9 cellular contexts compared by ENCODE assay signal in genomic region chr1:77438239-77438913, GRCh38.
DNase-seq lines count a peak whose midpoint lies in the region; ATAC-seq, FAIRE-seq and TF ChIP-seq lines count a peak whose summit lies in the region.
"Had no signal": no experiment of that assay in that cellular context is flagged by ENCODE, and none has a peak within 500 bp of the region (broad histone marks: within the 10 kb centered on the region; RNA-seq: fewer than 3 reads in every experiment).

No MANE protein-coding gene starts in this region.

- no peaks in the 10 kb centered on the region for H3K79me2 ChIP-seq in keratinocyte (ENCODE audit: control insufficient read depth, insufficient read depth, low read length)

- H3K4me3 Mint-ChIP-seq in activated naive CD8-positive, alpha-beta T cell treated with anti-CD3 and anti-CD28 coated beads, Interleukin-2, amount 50 U/mL, for 24 hours: peak overlapping the region; percentile 54

- no peak for TF ChIP-seq CTCF in heart right ventricle (IDR thresholded peaks at IDR 0.05)
- TF ChIP-seq CTCF in keratinocyte (optimal IDR thresholded peaks at IDR 0.05 in 1 of 3, IDR thresholded peaks at IDR 0.05 in 1 of 3, conservative IDR thresholded peaks at IDR 0.05 in 1 of 3; ENCODE audit: extremely low read depth in 1 of 3, insufficient read depth in 2 of 3, low read length in 3 of 3): no peak
- TF ChIP-seq CTCF in right lobe of liver (IDR thresholded peaks at IDR 0.05): no peak

- H3K9me3 ChIP-seq in heart right ventricle (peaks cover 0 to 31% (median 15%) of the 10 kb centered on the region in 11 donors), keratinocyte (ENCODE audit: control insufficient read depth, low read depth, low read length) (no peaks in the 10 kb centered on the region), right lobe of liver (no peaks in the 10 kb centered on the region)

- peaks cover 0 to 3% (median 0%) of the 10 kb centered on the region in 9 donors for H3K4me1 ChIP-seq in heart right ventricle
- no peaks in the 10 kb centered on the region for H3K4me1 ChIP-seq in keratinocyte (ENCODE audit: control insufficient read depth, extremely low read depth, insufficient read depth, low read length)
- H3K4me1 ChIP-seq in right lobe of liver: no peaks in the 10 kb centered on the region

- DNase-seq in left cardiac atrium: peak; percentile 34
- DNase-seq in heart right ventricle: no peak
- DNase-seq in activated naive CD8-positive, alpha-beta T cell treated with anti-CD3 and anti-CD28 coated beads, Interleukin-2, amount 50 U/mL, for 24 hours: no peak
- DNase-seq in keratinocyte (ENCODE audit: low read depth, low spot score): no peak
- DNase-seq in ureter (ENCODE audit: low spot score): peak; percentile 57
- DNase-seq in MV-4-11 (lab: John Stamatoyannopoulos, UW): no peak
- no peak for DNase-seq in UCSD-AML1 (lab: John Stamatoyannopoulos, UW; ENCODE audit: unreplicated experiment)
- DNase-seq in right lobe of liver: no peak
- DNase-seq: activated CD8-positive, alpha-beta memory T cell treated with anti-CD3 and anti-CD28 coated beads, Interleukin-2, amount 50 U/mL, for 48 hours had no signal

- no peaks in the 10 kb centered on the region for H3K27me3 ChIP-seq in heart right ventricle
- no peaks in the 10 kb centered on the region for H3K27me3 ChIP-seq in keratinocyte (ENCODE audit: control insufficient read depth, extremely low read depth, insufficient read depth, low read length)
- peaks cover 0 to 3% of the 10 kb centered on the region in 2 donors for H3K27me3 ChIP-seq in right lobe of liver

- no peak for FAIRE-seq in keratinocyte (lab: Jason Lieb, UNC)

- TF ChIP-seq POLR2A in right lobe of liver (IDR thresholded peaks at IDR 0.05): no peak

- H4K20me1 ChIP-seq in keratinocyte (ENCODE audit: control insufficient read depth, extremely low read depth, insufficient read depth, low read length): no peaks in the 10 kb centered on the region

- peaks cover 10% of the 10 kb centered on the region for H3K36me3 Mint-ChIP-seq in activated naive CD8-positive, alpha-beta T cell treated with anti-CD3 and anti-CD28 coated beads, Interleukin-2, amount 50 U/mL, for 24 hours (ENCODE audit: low read depth)

- H3K27ac ChIP-seq in heart right ventricle (no peak overlapping the region), keratinocyte (ENCODE audit: control insufficient read depth, insufficient read depth, low read length) (no peak overlapping the region), right lobe of liver (no peak overlapping the region)

- H3K27ac Mint-ChIP-seq in activated naive CD8-positive, alpha-beta T cell treated with anti-CD3 and anti-CD28 coated beads, Interleukin-2, amount 50 U/mL, for 24 hours: no peak overlapping the region

- H3K4me1 Mint-ChIP-seq in activated naive CD8-positive, alpha-beta T cell treated with anti-CD3 and anti-CD28 coated beads, Interleukin-2, amount 50 U/mL, for 24 hours: peaks cover 30% of the 10 kb centered on the region

- no peak overlapping the region for H3K9ac ChIP-seq in keratinocyte (ENCODE audit: control insufficient read depth, extremely low read depth, insufficient read depth, low read length)

- H2AFZ ChIP-seq in keratinocyte (ENCODE audit: control insufficient read depth, low read length): peak overlapping the region; percentile 36

- dilution Hi-C loops in keratinocyte (cut with MboI; ENCODE audit: extremely low pct_ligation_motif_present, low sequenced_read_pairs): no loop called here

- H3K27me3 Mint-ChIP-seq in activated naive CD8-positive, alpha-beta T cell treated with anti-CD3 and anti-CD28 coated beads, Interleukin-2, amount 50 U/mL, for 24 hours: no peaks in the 10 kb centered on the region

- no peak overlapping the region for H3K4me2 ChIP-seq in keratinocyte (ENCODE audit: control insufficient read depth, extremely low read depth, insufficient read depth, low read depth, low read length)

- H3K9me3 Mint-ChIP-seq in activated naive CD8-positive, alpha-beta T cell treated with anti-CD3 and anti-CD28 coated beads, Interleukin-2, amount 50 U/mL, for 24 hours: peaks cover 30% of the 10 kb centered on the region

- H3K9me1 ChIP-seq in keratinocyte (ENCODE audit: control insufficient read depth, extremely low read depth, insufficient read depth, low read length): no peaks in the 10 kb centered on the region

- intact Hi-C loops in left cardiac atrium (cut with DNase I) (no loop called here), heart right ventricle (cut with DNase I) (no loop called here), right lobe of liver (cut with DNase I) (no loop called here)

- WGBS in heart right ventricle, 2 donors: 36 to 45% methylated on average over 4 of the region's 4 CpGs
- 31% methylated on average over 4 of the region's 4 CpGs for WGBS in right lobe of liver (ENCODE audit: insufficient coverage, low coverage, low lambda C conversion rate, missing lambda C conversion rate)

- H3K4me3 ChIP-seq in heart right ventricle (peak overlapping the region in 3 of 10 donors; percentile 10 to 20 (median 16)), keratinocyte (ENCODE audit: control insufficient read depth in 2 of 3, extremely low read depth in 1 of 3, insufficient read depth in 2 of 3, low read depth in 1 of 3, low read length in 3 of 3) (no peak overlapping the region), right lobe of liver (no peak overlapping the region)

- no peaks in the 10 kb centered on the region for H3K36me3 ChIP-seq in heart right ventricle
- no peaks in the 10 kb centered on the region for H3K36me3 ChIP-seq in keratinocyte (ENCODE audit: control insufficient read depth in 2 of 2, extremely low read depth in 1 of 2, insufficient read depth in 2 of 2, low read length in 2 of 2)
- no peaks in the 10 kb centered on the region for H3K36me3 ChIP-seq in right lobe of liver

- ATAC-seq in left cardiac atrium (no peak), heart right ventricle (no peak), right lobe of liver (no peak)
- no peak for ATAC-seq in activated naive CD8-positive, alpha-beta T cell treated with anti-CD3 and anti-CD28 coated beads, Interleukin-2, amount 50 U/mL, for 24 hours

Comparison
In these comparisons a context has a peak if more than half of its experiments do, and no peak if none do; other contexts are left out.
1. DNase-seq: peak in left cardiac atrium (single experiment) and ureter (single experiment); none in heart right ventricle (0 of 2), activated naive CD8-positive, alpha-beta T cell treated with anti-CD3 and anti-CD28 coated beads, Interleukin-2, amount 50 U/mL, for 24 hours (single experiment), keratinocyte (single experiment), MV-4-11 (single experiment), UCSD-AML1 (single experiment) and right lobe of liver (0 of 3).